12 cellular contexts compared by ENCODE assay signal in genomic region chr20:31673435-31673834, GRCh38. TPM values are rescaled to one million over a fixed set of nuclear protein-coding genes. Genes with fewer than 3 reads are reported as not detected.
DNase-seq lines count a peak whose midpoint lies in the region; ATAC-seq and TF ChIP-seq lines count a peak whose summit lies in the region.
"Had no signal": no experiment of that assay in that cellular context is flagged by ENCODE, and none has a peak within 500 bp of the region (broad histone marks: within the 10 kb centered on the region; RNA-seq: fewer than 3 reads in every experiment).

No MANE protein-coding gene starts in this region.

- no peaks in the 10 kb centered on the region for H3K27me3 Mint-ChIP-seq in activated CD4-positive, alpha-beta T cell treated with anti-CD3 and anti-CD28 coated beads, Interleukin-2, amount 10 ng/mL, durations not matched to agents 7 days and 5 days
- H3K27me3 Mint-ChIP-seq in endothelial cell (ENCODE audit: unreplicated experiment), result peaks cover 11% of the 10 kb centered on the region

- peaks cover 100% of the 10 kb centered on the region for H3K36me3 ChIP-seq in RWPE2 (ENCODE audit: low read depth)
- H3K36me3 ChIP-seq: colonic mucosa had no signal

- DNase-seq in activated CD4-positive, alpha-beta T cell treated with anti-CD3 and anti-CD28 coated beads, Interleukin-2, amount 10 ng/mL, durations not matched to agents 7 days and 5 days, result no peak
- no peak for DNase-seq in activated CD4-positive, alpha-beta T cell treated with anti-CD3 and anti-CD28 coated beads, Interleukin-2, amount 50 U/mL, for 1 hour
- DNase-seq in RWPE2 (ENCODE audit: low spot score) (no peak), endothelial cell (ENCODE audit: low spot score) (no peak), substantia nigra (lab: John Stamatoyannopoulos, UW) (no peak), EL (no peak)
- DNase-seq: colonic mucosa, NCI-H2081 had no signal

- H3K4me1 Mint-ChIP-seq in activated CD4-positive, alpha-beta T cell treated with anti-CD3 and anti-CD28 coated beads, Interleukin-2, amount 10 ng/mL, durations not matched to agents 7 days and 5 days, result peaks cover 79% of the 10 kb centered on the region
- H3K4me1 Mint-ChIP-seq in endothelial cell (ENCODE audit: unreplicated experiment), result peaks cover 64% of the 10 kb centered on the region

- H3K9me3 ChIP-seq in RWPE2 (ENCODE audit: severe bottlenecking), result no peaks in the 10 kb centered on the region
- H3K9me3 ChIP-seq: colonic mucosa had no signal

- peak overlapping the region; percentile 99 for H3K27ac Mint-ChIP-seq in activated CD4-positive, alpha-beta T cell treated with anti-CD3 and anti-CD28 coated beads, Interleukin-2, amount 10 ng/mL, durations not matched to agents 7 days and 5 days
- peak overlapping the region; percentile 95 for H3K27ac Mint-ChIP-seq in endothelial cell (ENCODE audit: unreplicated experiment)

- H3K27ac ChIP-seq in RWPE2 (ENCODE audit: poor library complexity, severe bottlenecking), result peak overlapping the region; percentile 66
- peak overlapping the region; percentile 100 for H3K27ac ChIP-seq in substantia nigra (ENCODE audit: low read depth, low read length, poor library complexity, severe bottlenecking)

- TF ChIP-seq CTCF in RWPE2 (IDR thresholded peaks at IDR 0.05; ENCODE audit: poor library complexity, severe bottlenecking) (no peak), endothelial cell (IDR thresholded peaks at IDR 0.05; ENCODE audit: unreplicated experiment) (no peak)

- ATAC-seq in RWPE2 (ENCODE audit: low read depth) (no peak), GM21515 (IDR thresholded peaks at IDR 0.05; ENCODE audit: unreplicated experiment) (no peak), HG02870 (IDR thresholded peaks at IDR 0.05; ENCODE audit: unreplicated experiment) (no peak)

- CTCF ChIA-PET in activated CD4-positive, alpha-beta T cell treated with anti-CD3 and anti-CD28 coated beads, Interleukin-2, amount 10 ng/mL, durations not matched to agents 7 days and 5 days (lab: Charles Lee), result interaction anchor here (0.9 to 6.6 kb wide), 4 partner anchors 10 to 55 kb away, joined by 4 to 64 read pairs (median 33); partner anchors contain the start of gene BCL2L1

- H3K4me1 ChIP-seq in RWPE2 (ENCODE audit: insufficient read depth, poor library complexity, severe bottlenecking), result peaks cover 36% of the 10 kb centered on the region

- no peaks in the 10 kb centered on the region for H3K9me3 Mint-ChIP-seq in activated CD4-positive, alpha-beta T cell treated with anti-CD3 and anti-CD28 coated beads, Interleukin-2, amount 10 ng/mL, durations not matched to agents 7 days and 5 days
- H3K9me3 Mint-ChIP-seq in endothelial cell (ENCODE audit: unreplicated experiment), result no peaks in the 10 kb centered on the region

- peaks cover 61% of the 10 kb centered on the region for H3K36me3 Mint-ChIP-seq in activated CD4-positive, alpha-beta T cell treated with anti-CD3 and anti-CD28 coated beads, Interleukin-2, amount 10 ng/mL, durations not matched to agents 7 days and 5 days (ENCODE audit: low read depth)
- H3K36me3 Mint-ChIP-seq in endothelial cell (ENCODE audit: low read depth, unreplicated experiment), result peaks cover 10% of the 10 kb centered on the region

- H3K4me3 Mint-ChIP-seq in activated CD4-positive, alpha-beta T cell treated with anti-CD3 and anti-CD28 coated beads, Interleukin-2, amount 10 ng/mL, durations not matched to agents 7 days and 5 days, result no peak overlapping the region
- no peak overlapping the region for H3K4me3 Mint-ChIP-seq in endothelial cell (ENCODE audit: unreplicated experiment)

- POLR2A ChIA-PET in activated CD4-positive, alpha-beta T cell treated with anti-CD3 and anti-CD28 coated beads, Interleukin-2, amount 10 ng/mL, durations not matched to agents 7 days and 5 days (lab: Charles Lee), result no interaction called here

- no peaks in the 10 kb centered on the region for H3K27me3 ChIP-seq in RWPE2 (ENCODE audit: insufficient read depth, poor library complexity, severe bottlenecking)
- H3K27me3 ChIP-seq: colonic mucosa had no signal

- H3K4me3 ChIP-seq in RWPE2 (ENCODE audit: severe bottlenecking), result no peak overlapping the region
- H3K4me3 ChIP-seq: colonic mucosa had no signal

RNA-seq across cellular contexts. Expression of gene COX4I2, which starts 35.7 kb away (rescaled TPM):
- total RNA-seq in activated CD4-positive, alpha-beta T cell treated with anti-CD3 and anti-CD28 coated beads, Interleukin-2, amount 10 ng/mL, durations not matched to agents 7 days and 5 days, result not detected
- not detected for total RNA-seq in endothelial cell (ENCODE audit: unreplicated experiment)
- total RNA-seq: A673, LHCN-M2 had no signal

RNA-seq across cellular contexts. Expression of gene BCL2L1, which starts 49.2 kb away (rescaled TPM):
- total RNA-seq in activated CD4-positive, alpha-beta T cell treated with anti-CD3 and anti-CD28 coated beads, Interleukin-2, amount 10 ng/mL, durations not matched to agents 7 days and 5 days, result 10 to 100 TPM; 57.1 to 58.8 TPM
- 52.9 TPM for total RNA-seq in endothelial cell (ENCODE audit: unreplicated experiment)
